In genomic region chr15:65376767-65377104, GRCh38 we compare ENCODE assay signal across 9 cellular contexts. TPM values are rescaled to one million over a fixed set of nuclear protein-coding genes. Genes with fewer than 3 reads are reported as not detected.
DNase-seq lines count a peak whose midpoint lies in the region; ATAC-seq, FAIRE-seq and TF ChIP-seq lines count a peak whose summit lies in the region.
"Had no signal": no experiment of that assay in that cellular context is flagged by ENCODE, and none has a peak within 500 bp of the region (broad histone marks: within the 10 kb centered on the region; RNA-seq: fewer than 3 reads in every experiment).

No MANE protein-coding gene starts in this region.

- DNase-seq in NCI-H82 (lab: John Stamatoyannopoulos, UW) (peak; percentile 59), NCI-H82 treated with DMSO at 0.1 percent for 48 hours (lab: John Stamatoyannopoulos, UW; ENCODE audit: unreplicated experiment) (no peak), adipocyte (ENCODE audit: low read depth) (peak; percentile 62), kidney (no peak), suprapubic skin (ENCODE audit: low spot score in 2 of 2) (no peak), superior temporal gyrus (ENCODE audit: extremely low spot score) (no peak)

- no peak for TF ChIP-seq POLR2A in suprapubic skin (IDR thresholded peaks at IDR 0.05)

- H3K27me3 ChIP-seq in adipocyte (replicated peaks; ENCODE audit: control insufficient read depth, insufficient read depth, low read length) (peaks cover 65% of the 10 kb centered on the region), suprapubic skin (peaks cover 79% of the 10 kb centered on the region)

- H3K9me3 ChIP-seq in adipocyte (ENCODE audit: control insufficient read depth, low read length), result no peaks in the 10 kb centered on the region
- no peaks in the 10 kb centered on the region for H3K9me3 ChIP-seq in kidney (ENCODE audit: control insufficient read depth in 1 of 2, low read length in 2 of 2)
- H3K9me3 ChIP-seq in suprapubic skin, result no peaks in the 10 kb centered on the region

- TF ChIP-seq CTCF in kidney (IDR thresholded peaks at IDR 0.05; ENCODE audit: borderline replicate concordance, extremely low read depth, insufficient read depth), result no peak
- no peak for TF ChIP-seq CTCF in suprapubic skin (IDR thresholded peaks at IDR 0.05)

- intact Hi-C loops in kidney (cut with DNase I), result no loop called here

- H3K4me1 ChIP-seq in adipocyte (ENCODE audit: control insufficient read depth, insufficient read depth, low read length) (peaks cover 8% of the 10 kb centered on the region), kidney (ENCODE audit: control insufficient read depth in 1 of 2, insufficient read depth in 1 of 2, low read depth in 1 of 2, low read length in 2 of 2) (peaks cover 0 to 7% of the 10 kb centered on the region in 2 donors), suprapubic skin (peaks cover 23% of the 10 kb centered on the region)

- H3K27ac ChIP-seq in kidney (ENCODE audit: low read depth in 2 of 2, low read length in 2 of 2), result no peak overlapping the region
- no peak overlapping the region for H3K27ac ChIP-seq in suprapubic skin

- no peak for TF ChIP-seq EP300 in suprapubic skin (IDR thresholded peaks at IDR 0.05)

- no peak for FAIRE-seq in kidney (lab: Jason Lieb, UNC)

- H3K4me3 ChIP-seq in adipocyte (ENCODE audit: low read length) (peak overlapping the region; percentile 73), kidney (ENCODE audit: low read length in 2 of 2) (peak overlapping the region; percentile 48 to 59), suprapubic skin (peak overlapping the region; percentile 71)

- H3K9ac ChIP-seq in adipocyte (ENCODE audit: low read length) (no peak overlapping the region), kidney (ENCODE audit: low read length in 2 of 2) (no peak overlapping the region)

- 0% methylated on average over 12 of the region's 21 CpGs for WGBS in suprapubic skin

- H3K36me3 ChIP-seq in adipocyte (ENCODE audit: control insufficient read depth, insufficient read depth, low read length, severe bottlenecking), result no peaks in the 10 kb centered on the region
- no peaks in the 10 kb centered on the region for H3K36me3 ChIP-seq in kidney (ENCODE audit: control insufficient read depth in 1 of 2, insufficient read depth in 2 of 2, low read length in 2 of 2)
- no peaks in the 10 kb centered on the region for H3K36me3 ChIP-seq in suprapubic skin

- ATAC-seq in GM21381 (IDR thresholded peaks at IDR 0.05; ENCODE audit: unreplicated experiment), result no peak
- ATAC-seq in HG02852 (IDR thresholded peaks at IDR 0.05; ENCODE audit: unreplicated experiment), result no peak

RNA-seq across cellular contexts. Expression of gene IGDCC3, which starts 1.1 kb away (rescaled TPM):
- 0.22 TPM for total RNA-seq in kidney
- 0.49 TPM for polyA plus RNA-seq in kidney (ENCODE audit: insufficient read depth, low read depth, low replicate concordance)
- not detected for total RNA-seq in suprapubic skin
- total RNA-seq: T-helper 1 cell treated with Interleukin-12 subunit alpha and Interleukin-12 subunit beta and Interleukin-4 antibody, amounts not matched to agents 30 ng/mL and 1 ng/mL, for 36 hours had no signal

RNA-seq across cellular contexts. Expression of gene IGDCC4, which starts 46.0 kb away (rescaled TPM):
- total RNA-seq in kidney (4.3 TPM), suprapubic skin (1 to 10 TPM in 1 of 4 donors, under 1 TPM in 3; 0.16 to 1.4 (median 0.35) TPM)
- polyA plus RNA-seq in kidney (ENCODE audit: insufficient read depth, low read depth, low replicate concordance), result 0.17 TPM

Comparison
In these comparisons a context has a peak if more than half of its experiments do, and no peak if none do; other contexts are left out.
1. DNase-seq: peak in NCI-H82 (single experiment) and adipocyte (single experiment); none in NCI-H82 treated with DMSO at 0.1 percent for 48 hours (single experiment), kidney (single experiment), suprapubic skin (0 of 2) and superior temporal gyrus (single experiment).
2. Peak in every context shown above with its lines, with median percentiles within 50 percentile points of each other: H3K4me3 ChIP-seq.